ENCODE assay signal across 11 cellular contexts in genomic region chr3:141302364-141303141, GRCh38.
DNase-seq lines count a peak whose midpoint lies in the region; ATAC-seq and TF ChIP-seq lines count a peak whose summit lies in the region.
"Had no signal": no experiment of that assay in that cellular context is flagged by ENCODE, and none has a peak within 500 bp of the region (broad histone marks: within the 10 kb centered on the region; RNA-seq: fewer than 3 reads in every experiment).

No MANE protein-coding gene starts in this region.

- H3K36me3 ChIP-seq in adipocyte (ENCODE audit: control insufficient read depth, insufficient read depth, low read length, severe bottlenecking) (no peaks in the 10 kb centered on the region), suprapubic skin (no peaks in the 10 kb centered on the region), neuronal stem cell (replicated peaks in 1 of 2; ENCODE audit: control insufficient read depth in 2 of 2, insufficient read depth in 2 of 2, low read length in 2 of 2) (no peaks in the 10 kb centered on the region)

- no peak overlapping the region for H3K4ac ChIP-seq in neuronal stem cell (ENCODE audit: low read length)

- H3K79me1 ChIP-seq in neuronal stem cell (ENCODE audit: low read depth, low read length) = no peaks in the 10 kb centered on the region

- no peak for TF ChIP-seq EP300 in suprapubic skin (IDR thresholded peaks at IDR 0.05)

- peaks cover 0 to 16% of the 10 kb centered on the region in 2 donors for H3K9me3 Mint-ChIP-seq in activated naive CD4-positive, alpha-beta T cell treated with anti-CD3 and anti-CD28 coated beads, Interleukin-2, amount 50 U/mL, for 72 hours

- H2AK5ac ChIP-seq in neuronal stem cell (ENCODE audit: low read depth, low read length) = no peak overlapping the region

- TF ChIP-seq POLR2A in suprapubic skin (IDR thresholded peaks at IDR 0.05) = no peak

- H3K27ac ChIP-seq in suprapubic skin (peak overlapping the region; percentile 30), neuronal stem cell (replicated peaks; ENCODE audit: low read length) (no peak overlapping the region)
- H3K27ac ChIP-seq: 22Rv1, psoas muscle had no signal

- ATAC-seq in activated naive CD4-positive, alpha-beta T cell treated with anti-CD3 and anti-CD28 coated beads, Interleukin-2, amount 50 U/mL, for 72 hours = no peak

- 24% methylated on average over 7 of the region's 7 CpGs for WGBS in suprapubic skin
- WGBS in neuronal stem cell (ENCODE audit: extremely low coverage in 2 of 2, insufficient read length in 2 of 2, insufficient replicate concordance in 1 of 2), 2 donors = no CpG with 5 or more reads among the region's 7 CpGs

- no peak overlapping the region for H2BK15ac ChIP-seq in neuronal stem cell (ENCODE audit: low read length)

- H3K9me3 ChIP-seq in adipocyte (ENCODE audit: control insufficient read depth, low read length) (no peaks in the 10 kb centered on the region), suprapubic skin (no peaks in the 10 kb centered on the region), neuronal stem cell (replicated peaks in 1 of 2; ENCODE audit: control insufficient read depth in 2 of 2, insufficient read depth in 1 of 2, low read depth in 1 of 2, low read length in 2 of 2) (no peaks in the 10 kb centered on the region)
- H3K9me3 ChIP-seq: psoas muscle had no signal

- DNase-seq in DMS 273 (lab: John Stamatoyannopoulos, UW; ENCODE audit: unreplicated experiment) = peak; percentile 36
- no peak for DNase-seq in DMS 273 treated with DMSO at 0.1 percent for 48 hours (lab: John Stamatoyannopoulos, UW)
- peak; percentile 83 for DNase-seq in adipocyte (ENCODE audit: low read depth)
- DNase-seq in foreskin melanocyte = peak; percentile 98
- DNase-seq in suprapubic skin (ENCODE audit: low spot score in 2 of 2) = peak in 1 of 2 donors; percentile 72
- DNase-seq in neuronal stem cell (ENCODE audit: low spot score) = no peak
- DNase-seq in cerebellar nuclear complex (lab: John Stamatoyannopoulos, UW) = no peak
- DNase-seq in activated naive CD4-positive, alpha-beta T cell treated with anti-CD3 and anti-CD28 coated beads, Interleukin-2, amount 50 U/mL, for 72 hours (ENCODE audit: low spot score in 2 of 2) = no peak
- DNase-seq: psoas muscle had no signal

- H4K91ac ChIP-seq in neuronal stem cell (ENCODE audit: low read depth, low read length, poor library complexity) = no peak overlapping the region

- no peak overlapping the region for H3K4me2 ChIP-seq in neuronal stem cell (ENCODE audit: insufficient read depth, low read length, poor library complexity, severe bottlenecking)

- H4K8ac ChIP-seq in neuronal stem cell (ENCODE audit: low read depth, low read length) = no peak overlapping the region

- H2AFZ ChIP-seq in neuronal stem cell (ENCODE audit: low read length) = no peak overlapping the region

- no peak overlapping the region for H2BK12ac ChIP-seq in neuronal stem cell (ENCODE audit: low read length)

- TF ChIP-seq CTCF in suprapubic skin (IDR thresholded peaks at IDR 0.05) = no peak

- peaks cover 11 to 20% of the 10 kb centered on the region in 2 donors for H3K36me3 Mint-ChIP-seq in activated naive CD4-positive, alpha-beta T cell treated with anti-CD3 and anti-CD28 coated beads, Interleukin-2, amount 50 U/mL, for 72 hours

- H3K23ac ChIP-seq in neuronal stem cell (ENCODE audit: low read depth, low read length, poor library complexity) = no peak overlapping the region

- no peak overlapping the region for H3K14ac ChIP-seq in neuronal stem cell (ENCODE audit: low read length)

- H3K9ac ChIP-seq in adipocyte (ENCODE audit: low read length) (no peak overlapping the region), neuronal stem cell (ENCODE audit: low read depth, low read length, poor library complexity) (no peak overlapping the region)

- H3K4me1 ChIP-seq in adipocyte (ENCODE audit: control insufficient read depth, insufficient read depth, low read length) (peaks cover 7% of the 10 kb centered on the region), suprapubic skin (peaks cover 18% of the 10 kb centered on the region), neuronal stem cell (ENCODE audit: control insufficient read depth in 2 of 2, insufficient read depth in 1 of 2, low read depth in 1 of 2, low read length in 2 of 2) (no peaks in the 10 kb centered on the region)
- H3K4me1 ChIP-seq: psoas muscle had no signal

- H3K27me3 ChIP-seq in adipocyte (replicated peaks; ENCODE audit: control insufficient read depth, insufficient read depth, low read length) (no peaks in the 10 kb centered on the region), suprapubic skin (no peaks in the 10 kb centered on the region), neuronal stem cell (ENCODE audit: control insufficient read depth in 3 of 3, insufficient read depth in 3 of 3, low read depth in 1 of 3, low read length in 3 of 3) (no peaks in the 10 kb centered on the region)
- H3K27me3 ChIP-seq: dorsolateral prefrontal cortex had no signal

- H3K18ac ChIP-seq in neuronal stem cell (ENCODE audit: low read length) = no peak overlapping the region

- H2BK120ac ChIP-seq in neuronal stem cell (ENCODE audit: low read depth, low read length) = no peak overlapping the region

- no peak overlapping the region for H2BK5ac ChIP-seq in neuronal stem cell (ENCODE audit: low read length)

- H3K4me3 ChIP-seq in adipocyte (ENCODE audit: low read length) (no peak overlapping the region), suprapubic skin (no peak overlapping the region), neuronal stem cell (ENCODE audit: low read length in 2 of 2) (no peak overlapping the region)
- H3K4me3 ChIP-seq: psoas muscle had no signal

- H3K27ac Mint-ChIP-seq in activated naive CD4-positive, alpha-beta T cell treated with anti-CD3 and anti-CD28 coated beads, Interleukin-2, amount 50 U/mL, for 72 hours = peak overlapping the region in 1 of 2 donors; percentile 54

Comparison
In these comparisons a context has a peak if more than half of its experiments do, and no peak if none do; other contexts are left out.
1. DNase-seq: peak in DMS 273 (single experiment), adipocyte (single experiment) and foreskin melanocyte (single experiment); none in DMS 273 treated with DMSO at 0.1 percent for 48 hours (single experiment), neuronal stem cell (single experiment), cerebellar nuclear complex (0 of 2) and activated naive CD4-positive, alpha-beta T cell treated with anti-CD3 and anti-CD28 coated beads, Interleukin-2, amount 50 U/mL, for 72 hours (0 of 2).